3 cellular contexts compared by ENCODE assay signal in the genomic region with DNA sequence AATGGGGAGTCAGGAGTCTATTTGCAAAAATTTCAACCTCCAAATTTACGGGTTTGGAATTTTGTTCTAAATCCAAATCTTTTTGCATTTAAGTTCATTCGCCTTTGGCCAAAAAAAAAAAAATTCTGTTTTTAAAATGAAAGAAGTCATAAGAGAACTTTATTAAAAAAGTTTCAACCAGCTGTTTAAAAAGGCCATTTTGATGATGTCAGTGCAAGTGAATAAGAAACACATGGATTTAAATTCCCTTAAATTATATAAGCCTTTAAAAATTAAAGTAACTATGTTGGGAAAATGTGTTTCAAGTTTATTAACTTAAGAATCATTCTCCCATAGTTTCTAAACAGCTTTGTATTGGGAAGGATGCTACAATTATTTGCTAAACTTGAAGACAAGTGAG.
"Had no signal": no experiment of that assay in that cellular context is flagged by ENCODE, and none has a peak within 500 bp of the region (broad histone marks: within the 10 kb centered on the region; RNA-seq: fewer than 3 reads in every experiment).

No MANE protein-coding gene starts in this region.

- DNase-seq: GDM1, GF-D8 had no signal

- H3K4me3 ChIP-seq: GM12878 had no signal
